8 cellular contexts compared by ENCODE assay signal in the genomic region with DNA sequence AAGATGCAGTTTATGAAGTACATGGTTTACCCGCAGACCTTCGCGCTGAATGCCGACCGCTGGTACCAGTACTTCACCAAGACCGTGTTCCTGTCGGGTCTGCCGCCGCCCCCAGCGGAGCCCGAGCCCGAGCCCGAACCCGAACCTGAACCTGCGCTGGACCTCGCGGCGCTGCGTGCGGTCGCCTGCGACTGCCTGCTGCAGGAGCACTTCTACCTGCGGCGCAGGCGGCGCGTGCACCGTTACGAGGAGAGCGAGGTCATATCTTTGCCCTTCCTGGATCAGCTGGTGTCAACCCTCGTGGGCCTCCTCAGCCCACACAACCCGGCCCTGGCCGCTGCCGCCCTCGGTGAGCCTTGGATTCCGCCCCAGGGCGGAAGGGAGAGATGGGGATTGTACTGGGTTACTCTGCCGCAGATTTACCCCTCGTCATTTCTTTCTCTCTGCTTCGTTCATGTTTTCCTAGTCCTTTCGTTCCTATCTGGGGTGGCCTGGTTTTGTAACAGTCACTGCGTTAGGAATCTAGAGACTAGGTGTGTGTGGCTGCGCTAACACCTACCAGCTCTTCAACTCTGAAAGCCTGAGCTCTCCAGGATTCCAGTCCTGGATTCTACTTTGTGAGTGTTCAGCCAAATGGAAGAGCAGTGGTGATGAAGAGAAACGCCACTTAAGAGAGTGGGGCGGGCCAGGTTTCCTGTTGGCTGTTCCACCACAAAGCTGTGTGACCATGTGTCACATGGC. TPM values are rescaled to one million over a fixed set of nuclear protein-coding genes. Genes with fewer than 3 reads are reported as not detected.
DNase-seq lines count a peak whose midpoint lies in the region; ATAC-seq, FAIRE-seq and TF ChIP-seq lines count a peak whose summit lies in the region.

No MANE protein-coding gene starts in this region.

- H3K4me3 ChIP-seq in AG10803 (ENCODE audit: low read length) (peak overlapping the region; percentile 85), H1 (ENCODE audit: extremely low read depth in 1 of 4, insufficient read depth in 2 of 4, low read depth in 3 of 4, low read length in 4 of 4) (peak overlapping the region; percentile 94 to 97 (median 95))

- H2BK12ac ChIP-seq in H1 (ENCODE audit: low read depth, low read length) = peak overlapping the region; percentile 71

- H2BK120ac ChIP-seq in H1 (replicated peaks; ENCODE audit: low read depth, low read length) = no peak overlapping the region

- POLR2A ChIA-PET in activated CD4-positive, alpha-beta memory T cell treated with anti-CD3 and anti-CD28 coated beads for 36 hours (lab: Charles Lee) = interaction anchor here (0.6 to 1.4 kb wide), 2 partner anchors 67 to 1325 kb away, joined by 3 to 7 read pairs; partner anchors contain the start of gene TMEM267
- POLR2A ChIA-PET in H1 (lab: Charles Lee; ENCODE audit: partially characterized antibody) = interaction anchor here (0.5 to 1.8 kb wide), 3 partner anchors 14 to 219 kb away, joined by 3 to 6 read pairs (median 3); no protein-coding TSS in a partner anchor

- TF ChIP-seq EP300 in H1 (IDR thresholded peaks at IDR 0.05; ENCODE audit: borderline replicate concordance in 1 of 2, low read depth in 2 of 2, low read length in 2 of 2) = no peak

- peak; percentile 49 for ATAC-seq in GM18907 (IDR thresholded peaks at IDR 0.05; ENCODE audit: unreplicated experiment)
- ATAC-seq in HG03139 (IDR thresholded peaks at IDR 0.05; ENCODE audit: unreplicated experiment) = peak; percentile 36

- H4K8ac ChIP-seq in H1 (ENCODE audit: extremely low read depth, insufficient read depth, low read length) = peak overlapping the region; percentile 100; the same call in 1 of the 2 replicates

- intact Hi-C loops in activated CD4-positive, alpha-beta memory T cell treated with anti-CD3 and anti-CD28 coated beads for 36 hours (cut with micrococcal nuclease) = loop anchor here (2.0 to 5.0 kb wide), 4 partner anchors 1205 to 1687 kb away; partner anchors contain the start of genes PAIP1 and ZNF131

- peak overlapping the region; percentile 90 for H3K4ac ChIP-seq in H1 (replicated peaks; ENCODE audit: insufficient read length, low read depth, low read length)

- peak overlapping the region; percentile 99 for H3K4me3 Mint-ChIP-seq in activated CD4-positive, alpha-beta memory T cell treated with anti-CD3 and anti-CD28 coated beads for 36 hours

- H2BK15ac ChIP-seq in H1 (ENCODE audit: low read length) = no peak overlapping the region

- peak overlapping the region; percentile 98 for H3K27ac Mint-ChIP-seq in activated CD4-positive, alpha-beta memory T cell treated with anti-CD3 and anti-CD28 coated beads for 36 hours

- H4K91ac ChIP-seq in H1 (replicated peaks; ENCODE audit: insufficient read length, low read length) = peak overlapping the region; percentile 92

- peak overlapping the region; percentile 90 for H3K56ac ChIP-seq in H1 (replicated peaks; ENCODE audit: insufficient read length, low read depth, low read length)

- DNase-seq in AG10803 (ENCODE audit: low read depth) (peak; percentile 51), NCI-H446 (lab: John Stamatoyannopoulos, UW) (peak; percentile 31 to 56), H1 (ENCODE audit: low read depth in 1 of 2, low spot score in 2 of 2) (no peak), midbrain (lab: John Stamatoyannopoulos, UW) (peak; percentile 38)
- peak; percentile 67 for DNase-seq in activated CD4-positive, alpha-beta memory T cell treated with anti-CD3 and anti-CD28 coated beads for 36 hours
- DNase-seq in stimulated activated CD8-positive, alpha-beta memory T cell treated with anti-CD3 and anti-CD28 coated beads, Interleukin-2, amount 100 ng/mL, for 1 hour (ENCODE audit: low read depth in 2 of 2) = peak; percentile 1 to 17

- peaks cover 30% of the 10 kb centered on the region for H3K4me1 Mint-ChIP-seq in activated CD4-positive, alpha-beta memory T cell treated with anti-CD3 and anti-CD28 coated beads for 36 hours (ENCODE audit: low read depth)

- H3K27ac ChIP-seq in H1 (ENCODE audit: low read depth, low read length) = peak overlapping the region; percentile 98

- H3K79me2 ChIP-seq in H1 (ENCODE audit: control insufficient read depth in 1 of 2, insufficient read depth in 2 of 2, low read length in 2 of 2) = peaks cover 16 to 59% of the 10 kb centered on the region in 2 experiments

- TF ChIP-seq CTCF in AG10803 (conservative IDR thresholded peaks at IDR 0.05; ENCODE audit: low read length) (no peak), H1 (IDR thresholded peaks at IDR 0.05; ENCODE audit: control extremely low read depth in 1 of 3, insufficient read depth in 1 of 3, low read depth in 1 of 3, low read length in 3 of 3) (no peak)

- FAIRE-seq in H1 (lab: Jason Lieb, UNC) = peak; percentile 39

- TF ChIP-seq RAD21 in H1 (IDR thresholded peaks at IDR 0.05 in 1 of 2, conservative IDR thresholded peaks at IDR 0.05 in 1 of 2; ENCODE audit: low read depth in 2 of 2, low read length in 2 of 2) = no peak

- H2AFZ ChIP-seq in H1 (ENCODE audit: low read length) = peak overlapping the region; percentile 74; the same call in 1 of the 2 replicates

- peaks cover 5 to 9% of the 10 kb centered on the region in 2 experiments for H4K20me1 ChIP-seq in H1 (replicated peaks in 1 of 2; ENCODE audit: control insufficient read depth in 1 of 2, insufficient read depth in 2 of 2, low read length in 2 of 2)

- H3K23ac ChIP-seq in H1 (ENCODE audit: insufficient read length) = no peak overlapping the region

- H3K36me3 ChIP-seq in H1 (ENCODE audit: control insufficient read depth in 2 of 4, insufficient read depth in 4 of 4, low read length in 3 of 4) = peaks cover 2 to 30% (median 19%) of the 10 kb centered on the region in 4 experiments; a peak in 7 of 8 replicates

- H3K79me1 ChIP-seq in H1 (ENCODE audit: low read depth, low read length) = no peaks in the 10 kb centered on the region; the same call in 1 of the 2 replicates

- peak overlapping the region; percentile 95 for H3K18ac ChIP-seq in H1 (ENCODE audit: extremely low read depth, low read length)

- H4K5ac ChIP-seq in H1 (ENCODE audit: insufficient read length, low read depth, low read length) = peak overlapping the region; percentile 79

- peaks cover 28% of the 10 kb centered on the region for H3K36me3 Mint-ChIP-seq in activated CD4-positive, alpha-beta memory T cell treated with anti-CD3 and anti-CD28 coated beads for 36 hours

- H3K9me3 Mint-ChIP-seq in activated CD4-positive, alpha-beta memory T cell treated with anti-CD3 and anti-CD28 coated beads for 36 hours = no peaks in the 10 kb centered on the region

- peak overlapping the region; percentile 97 to 100 (median 99) for H3K9ac ChIP-seq in H1 (replicated peaks in 1 of 4; ENCODE audit: extremely low read depth in 1 of 4, low read depth in 3 of 4, low read length in 3 of 4)

- H3K4me1 ChIP-seq in H1 (replicated peaks in 1 of 4; ENCODE audit: control insufficient read depth in 3 of 4, insufficient read depth in 4 of 4, low read length in 3 of 4) = no peaks in the 10 kb centered on the region

- H3K27me3 ChIP-seq in H1 (replicated peaks in 1 of 4; ENCODE audit: control insufficient read depth in 3 of 4, extremely low read depth in 1 of 4, insufficient read depth in 3 of 4, low read length in 3 of 4) = no peaks in the 10 kb centered on the region

- H2BK5ac ChIP-seq in H1 (ENCODE audit: low read depth, low read length) = peak overlapping the region; percentile 95

- peaks cover 1% of the 10 kb centered on the region for H3K27me3 Mint-ChIP-seq in activated CD4-positive, alpha-beta memory T cell treated with anti-CD3 and anti-CD28 coated beads for 36 hours

- no peaks in the 10 kb centered on the region for H3K9me3 ChIP-seq in H1 (ENCODE audit: insufficient read depth in 2 of 2, low read depth in 1 of 2, low read length in 1 of 2)

- H2AK5ac ChIP-seq in H1 (ENCODE audit: low read depth, low read length) = no peak overlapping the region

- no peak overlapping the region for H2BK20ac ChIP-seq in H1 (ENCODE audit: low read length)

- CTCF ChIA-PET in activated CD4-positive, alpha-beta memory T cell treated with anti-CD3 and anti-CD28 coated beads for 36 hours (lab: Charles Lee) = no interaction called here
- CTCF ChIA-PET in H1 (lab: Charles Lee; ENCODE audit: partially characterized antibody) = interaction anchor here (0.7 kb wide), 1 partner anchor 206 kb away, joined by 4 read pairs; no protein-coding TSS in a partner anchor

- no peaks in the 10 kb centered on the region; the same call in 1 of the 2 replicates for H3K23me2 ChIP-seq in H1 (ENCODE audit: low read depth, low read length)

- no peak overlapping the region for H3K14ac ChIP-seq in H1 (ENCODE audit: insufficient read length)

- 1% methylated on average over 38 of the region's 45 CpGs; no CpG with 5 or more reads in 1 of the 2 experiments for WGBS in H1 (ENCODE audit: extremely low coverage in 1 of 2, insufficient coverage in 1 of 2, insufficient read length in 1 of 2, insufficient replicate concordance in 2 of 2, low coverage in 1 of 2, low lambda C conversion rate in 2 of 2, missing lambda C conversion rate in 1 of 2), 2 experiments

- TF ChIP-seq POLR2A in H1 (IDR thresholded peaks at IDR 0.05; ENCODE audit: control extremely low read depth in 1 of 2, low read depth in 2 of 2, low read length in 2 of 2) = peak; percentile 5 to 7; a peak in 1 of 3 replicates

- peak overlapping the region; percentile 77 to 85 for H3K4me2 ChIP-seq in H1 (ENCODE audit: insufficient read depth in 1 of 2, low read depth in 2 of 2, low read length in 2 of 2)

TF ChIP-seq in H1, 55 proteins besides CTCF, POLR2A, EP300 and RAD21 (continues in another document):
- peak; percentile 19 for TF ChIP-seq KDM4A (IDR thresholded peaks at IDR 0.05; ENCODE audit: low read depth, low read length, severe bottlenecking)
- TF ChIP-seq CBX5 (IDR thresholded peaks at IDR 0.05; ENCODE audit: low read depth, low read length) = no peak
- TF ChIP-seq TAF1 (IDR thresholded peaks at IDR 0.05; ENCODE audit: low read depth, low read length) = peak; percentile 56; the same call in 1 of the 2 replicates
- TF ChIP-seq GTF2F1 (IDR thresholded peaks at IDR 0.05; ENCODE audit: borderline replicate concordance, low read depth, low read length) = no peak
- TF ChIP-seq HDAC2 (IDR thresholded peaks at IDR 0.05; ENCODE audit: borderline replicate concordance in 1 of 2, low read depth in 2 of 2, low read length in 2 of 2) = 0 out of 4 replicates have a peak, but pooled peaks of 1 of the 2 experiments have one; percentile 39
- peak; percentile 69 for TF ChIP-seq POLR2AphosphoS5 (IDR thresholded peaks at IDR 0.05; ENCODE audit: low read depth, low read length)

RNA-seq across cellular contexts. Expression of gene MRPS30, which starts 0.6 kb away (rescaled TPM):
- 10 to 100 TPM; 47.1 to 49.3 TPM for total RNA-seq in activated CD4-positive, alpha-beta memory T cell treated with anti-CD3 and anti-CD28 coated beads for 36 hours
- 85.2 and 90.9 TPM in 2 replicates for total RNA-seq in H1 (2021; fragmentation: NEBNext Ultra II Directional; extraction: Animal tissue kit (Norgen Biotek cat#: 25700))
- polyA plus RNA-seq in H1 (2011; rRNA removed) = 61.9 and 101 TPM in 2 replicates
- polyA plus RNA-seq in H1 (2011; cell fraction: cytosol; rRNA removed) = 71.0 TPM
- polyA plus RNA-seq in H1 (2011; cell fraction: nucleus; rRNA removed) = 58.5 TPM
- polyA plus RNA-seq in H1 (2012, experiment 1 of 2) = 34.3 to 75.8 TPM (median 42.8 TPM) in 4 replicates
- polyA plus RNA-seq in H1 (2012, experiment 2 of 2) = 35.9 TPM
- polyA plus RNA-seq in H1 (2013, experiment 1 of 2) = 60.1 TPM
- 57.6 TPM for polyA plus RNA-seq in H1 (2013, experiment 2 of 2)
- polyA minus RNA-seq in H1 (2011; rRNA and poly(A)+ RNA removed) = 66.4 and 81.0 TPM in 2 replicates
- 91.9 TPM for polyA minus RNA-seq in H1 (2011; cell fraction: cytosol; rRNA and poly(A)+ RNA removed)
- 165 TPM for polyA minus RNA-seq in H1 (2011; cell fraction: nucleus; rRNA and poly(A)+ RNA removed)

Comparison
In these comparisons a context has a peak if more than half of its experiments do, and no peak if none do; other contexts are left out.
1. DNase-seq: peak in AG10803 (single experiment), NCI-H446 (2 of 2), activated CD4-positive, alpha-beta memory T cell treated with anti-CD3 and anti-CD28 coated beads for 36 hours (single experiment), midbrain (single experiment) and stimulated activated CD8-positive, alpha-beta memory T cell treated with anti-CD3 and anti-CD28 coated beads, Interleukin-2, amount 100 ng/mL, for 1 hour (2 of 2); none in H1 (0 of 2).